Comparison of ENCODE assay signal across 26 cellular contexts in the genomic region with DNA sequence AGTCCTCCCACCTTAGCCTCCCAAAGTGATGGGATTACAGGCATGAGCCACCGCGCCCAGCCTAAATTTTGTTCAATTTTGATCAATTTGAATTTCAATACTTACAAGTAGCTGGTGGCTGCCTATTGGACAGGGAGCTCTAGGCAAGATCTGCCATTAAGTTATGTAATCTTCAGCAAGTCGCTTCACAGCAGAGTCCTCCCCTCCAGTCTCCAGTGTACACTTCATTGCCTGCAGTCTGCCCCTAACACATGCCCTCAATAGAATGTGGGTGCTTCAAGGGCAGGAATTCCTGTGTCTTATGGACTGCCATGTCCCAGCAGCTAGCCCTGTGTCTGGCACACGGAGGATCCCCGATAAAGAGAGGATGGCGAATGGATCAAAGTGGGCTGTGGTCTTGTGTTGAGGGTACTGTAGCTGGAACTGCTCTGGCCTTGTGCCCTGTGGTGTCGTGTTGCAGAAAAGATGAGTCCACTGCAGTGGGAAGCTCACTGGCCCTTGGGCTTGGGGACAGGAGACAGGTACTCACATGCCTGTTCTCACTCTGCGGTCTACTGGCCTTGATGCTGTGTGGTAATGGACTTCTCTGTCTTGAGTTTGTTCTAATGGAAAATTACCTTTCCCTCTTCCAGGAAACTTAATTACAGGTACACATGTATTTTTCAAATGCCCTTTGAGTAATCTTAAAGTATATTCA.
"Had no signal": no experiment of that assay in that cellular context is flagged by ENCODE, and none has a peak within 500 bp of the region (broad histone marks: within the 10 kb centered on the region; RNA-seq: fewer than 3 reads in every experiment).

No MANE protein-coding gene starts in this region.

- H3K4me1 ChIP-seq: body of pancreas, heart right ventricle, left ventricle myocardium inferior, tibial nerve had no signal

- H3K4me3 Mint-ChIP-seq: activated CD8-positive, alpha-beta T cell treated with anti-CD3 and anti-CD28 coated beads, Interleukin-2, amount 10 ng/mL, durations not matched to agents 7 days and 5 days; activated naive CD4-positive, alpha-beta T cell treated with anti-CD3 and anti-CD28 coated beads, Interleukin-2, amount 50 U/mL, for 24 hours; dendritic cell treated with granulocyte-macrophage colony-stimulating factor and Interleukin-4, amounts not matched to agents 40 ng/mL and 50 ng/mL, for 4 days; immature natural killer cell; mesothelial cell of epicardium; natural killer cell treated with Interleukin-12 subunit alpha and Interleukin-12 subunit beta and Interleukin-15 and Interleukin-18, amount 100 ng/mL, for 72 hours; stimulated activated naive CD8-positive, alpha-beta T cell treated with anti-CD3 and anti-CD28 coated beads, Interleukin-15, Interleukin-2, amounts not matched to agents 100 ng/mL and 50 ng/mL, for 24 hours; T-cell; T-helper 2 cell treated with Interferon-gamma antibody and Interleukin-4, amounts not matched to agents 5 μg/mL and 100 μg/mL, for 36 hours had no signal

- H3K27me3 Mint-ChIP-seq: activated naive CD4-positive, alpha-beta T cell treated with anti-CD3 and anti-CD28 coated beads, Interleukin-2, amount 50 U/mL, for 24 hours; dendritic cell treated with granulocyte-macrophage colony-stimulating factor and Interleukin-4, amounts not matched to agents 40 ng/mL and 50 ng/mL, for 4 days; natural killer cell treated with Interleukin-12 subunit alpha and Interleukin-12 subunit beta and Interleukin-15 and Interleukin-18, amount 100 ng/mL, for 72 hours; stimulated activated naive CD8-positive, alpha-beta T cell treated with anti-CD3 and anti-CD28 coated beads, Interleukin-15, Interleukin-2, amounts not matched to agents 100 ng/mL and 50 ng/mL, for 24 hours; T-cell had no signal

- H3K27ac Mint-ChIP-seq: activated CD8-positive, alpha-beta T cell treated with anti-CD3 and anti-CD28 coated beads, Interleukin-2, amount 10 ng/mL, durations not matched to agents 7 days and 5 days; activated naive CD4-positive, alpha-beta T cell treated with anti-CD3 and anti-CD28 coated beads, Interleukin-2, amount 50 U/mL, for 24 hours; dendritic cell treated with granulocyte-macrophage colony-stimulating factor and Interleukin-4, amounts not matched to agents 40 ng/mL and 50 ng/mL, for 4 days; immature natural killer cell; mesothelial cell of epicardium; natural killer cell treated with Interleukin-12 subunit alpha and Interleukin-12 subunit beta and Interleukin-15 and Interleukin-18, amount 100 ng/mL, for 72 hours; stimulated activated naive CD8-positive, alpha-beta T cell treated with anti-CD3 and anti-CD28 coated beads, Interleukin-15, Interleukin-2, amounts not matched to agents 100 ng/mL and 50 ng/mL, for 24 hours; T-cell; T-helper 2 cell treated with Interferon-gamma antibody and Interleukin-4, amounts not matched to agents 5 μg/mL and 100 μg/mL, for 36 hours had no signal

- H3K9me3 ChIP-seq: body of pancreas, heart right ventricle, left ventricle myocardium inferior, tibial nerve had no signal

- H3K36me3 Mint-ChIP-seq: natural killer cell treated with Interleukin-12 subunit alpha and Interleukin-12 subunit beta and Interleukin-15 and Interleukin-18, amount 100 ng/mL, for 72 hours had no signal

- H3K27me3 ChIP-seq: body of pancreas, heart right ventricle, tibial nerve had no signal

- ATAC-seq: activated CD8-positive, alpha-beta T cell treated with anti-CD3 and anti-CD28 coated beads, Interleukin-2, amount 10 ng/mL, durations not matched to agents 7 days and 5 days; body of pancreas; heart right ventricle; natural killer cell treated with Interleukin-12 subunit alpha and Interleukin-12 subunit beta and Interleukin-15 and Interleukin-18, amount 100 ng/mL, for 72 hours; T-cell had no signal

- H3K9me3 Mint-ChIP-seq: activated naive CD4-positive, alpha-beta T cell treated with anti-CD3 and anti-CD28 coated beads, Interleukin-2, amount 50 U/mL, for 24 hours; dendritic cell treated with granulocyte-macrophage colony-stimulating factor and Interleukin-4, amounts not matched to agents 40 ng/mL and 50 ng/mL, for 4 days; immature natural killer cell; mesothelial cell of epicardium; natural killer cell treated with Interleukin-12 subunit alpha and Interleukin-12 subunit beta and Interleukin-15 and Interleukin-18, amount 100 ng/mL, for 72 hours; stimulated activated naive CD8-positive, alpha-beta T cell treated with anti-CD3 and anti-CD28 coated beads, Interleukin-15, Interleukin-2, amounts not matched to agents 100 ng/mL and 50 ng/mL, for 24 hours; T-cell; T-helper 2 cell treated with Interferon-gamma antibody and Interleukin-4, amounts not matched to agents 5 μg/mL and 100 μg/mL, for 36 hours had no signal

- H3K4me1 Mint-ChIP-seq: activated naive CD4-positive, alpha-beta T cell treated with anti-CD3 and anti-CD28 coated beads, Interleukin-2, amount 50 U/mL, for 24 hours; immature natural killer cell; T-cell had no signal

- H3K4me3 ChIP-seq: body of pancreas, heart right ventricle, left ventricle myocardium inferior, tibial nerve had no signal

- H3K27ac ChIP-seq: body of pancreas, heart right ventricle, left ventricle myocardium inferior, tibial nerve, VCaP had no signal

- DNase-seq: activated CD4-positive, alpha-beta T cell treated with anti-CD3 and anti-CD28 coated beads, Interleukin-2, amount 50 U/mL, for 1 hour; activated CD4-positive, CD25-positive, alpha-beta regulatory T cell treated with anti-CD3 and anti-CD28 coated beads, Interleukin-2, amount 50 U/mL, for 72 hours; activated CD8-positive, alpha-beta T cell treated with anti-CD3 and anti-CD28 coated beads, Interleukin-2, amount 10 ng/mL, durations not matched to agents 7 days and 5 days; activated gamma-delta T cell treated with Interleukin-2 at 50 U/mL for 16 hours; activated T-cell treated with anti-CD3 and anti-CD28 coated beads, Interleukin-2, amount 50 U/mL, for 1 hour; anterior cingulate cortex; body of pancreas; caudate nucleus; effector CD4-positive, alpha-beta T cell; erythroblast; foreskin fibroblast; heart right ventricle; immature natural killer cell; kidney glomerular epithelial cell; left ventricle myocardium inferior; nucleus accumbens; stimulated activated CD4-positive, alpha-beta T cell treated with anti-CD3 and anti-CD28 coated beads, Interleukin-2, amount 100 ng/mL, for 48 hours; T-cell had no signal
